ENCODE assay signal across 19 cellular contexts in the genomic region with DNA sequence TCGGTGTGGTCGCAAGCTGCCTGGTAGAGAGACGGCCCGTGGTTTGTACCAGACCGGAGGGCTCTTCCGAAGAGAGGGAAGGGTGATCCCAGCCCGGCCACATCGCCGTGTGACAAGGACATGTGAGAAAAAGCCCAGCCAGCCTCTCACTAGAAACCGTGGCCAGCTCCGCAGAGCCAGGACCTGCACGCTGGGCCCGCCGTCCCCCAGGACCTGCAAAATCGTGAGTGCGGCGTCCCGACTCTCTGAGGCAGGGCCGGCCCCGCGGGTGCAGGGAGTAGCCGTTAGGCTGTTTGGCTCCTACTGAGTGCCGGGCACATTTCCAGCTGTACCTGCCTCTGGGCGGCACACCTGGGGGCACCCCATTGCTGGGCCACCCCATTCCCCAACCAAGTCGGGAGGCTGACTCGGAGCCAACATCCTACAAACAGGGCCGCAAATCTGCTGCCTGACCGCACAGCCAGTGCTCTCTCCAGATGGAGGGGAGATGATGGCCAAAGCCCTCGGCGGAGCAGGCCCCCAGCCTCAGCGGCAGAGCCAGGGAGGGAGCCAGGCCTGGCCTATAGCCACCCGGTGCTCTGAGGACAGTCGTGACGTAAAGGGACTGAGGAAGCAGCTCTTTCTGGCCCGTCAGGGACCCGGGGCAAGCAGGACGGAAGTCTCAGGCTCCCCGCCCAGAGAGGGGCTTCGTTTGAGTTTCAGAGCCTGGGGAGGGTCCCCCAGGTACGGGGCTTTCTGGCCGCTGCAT. TPM values are rescaled to one million over a fixed set of nuclear protein-coding genes. Genes with fewer than 3 reads are reported as not detected.
A peak's percentile ranks its signal among the peaks of the same experiment; 100 is the strongest.
DNase-seq lines count a peak whose midpoint lies in the region; ATAC-seq and TF ChIP-seq lines count a peak whose summit lies in the region.
"Had no signal": no experiment of that assay in that cellular context is flagged by ENCODE, and none has a peak within 500 bp of the region (broad histone marks: within the 10 kb centered on the region; RNA-seq: fewer than 3 reads in every experiment).

No MANE protein-coding gene starts in this region.

- peak overlapping the region; percentile 60 for H3K9ac ChIP-seq in neuronal stem cell (ENCODE audit: low read depth, low read length, poor library complexity)

- H3K36me3 ChIP-seq in left ventricle myocardium inferior (peaks cover 39% of the 10 kb centered on the region), neuronal stem cell (replicated peaks in 1 of 2; ENCODE audit: control insufficient read depth in 2 of 2, insufficient read depth in 2 of 2, low read length in 2 of 2) (no peaks in the 10 kb centered on the region), adrenal gland (replicated peaks in 1 of 2) (no peaks in the 10 kb centered on the region)

- DNase-seq in left ventricle myocardium inferior, result no peak
- no peak for DNase-seq in left ventricle myocardium superior
- peak; percentile 59 for DNase-seq in cerebellar cortex (ENCODE audit: low spot score)
- no peak for DNase-seq in neuronal stem cell (ENCODE audit: low spot score)
- no peak for DNase-seq in adrenal gland
- DNase-seq: Calu3; CD4-positive, CD25-positive, alpha-beta regulatory T cell; DMS 273 treated with DMSO at 0.1 percent for 48 hours; DMS79; GOT3; HCEC 1CT; HFFc6; KBM-7 had no signal

- no CpG with 5 or more reads among the region's 41 CpGs for WGBS in neuronal stem cell (ENCODE audit: extremely low coverage in 2 of 2, insufficient read length in 2 of 2, insufficient replicate concordance in 1 of 2), 2 donors
- WGBS in adrenal gland, 4 donors, result 86 to 91% (median 88%) methylated on average over 19 to 41 of the region's 41 CpGs; no CpG with 5 or more reads in 1 of the 4 donors

- no peaks in the 10 kb centered on the region for H3K79me1 ChIP-seq in neuronal stem cell (ENCODE audit: low read depth, low read length)

- intact Hi-C loops in left ventricle myocardium inferior (cut with micrococcal nuclease), result no loop called here
- intact Hi-C loops in left ventricle myocardium superior (cut with micrococcal nuclease), result no loop called here
- intact Hi-C loops in adrenal gland (cut with DNase I), result no loop called here

- no peaks in the 10 kb centered on the region for H3K27me3 ChIP-seq in left ventricle myocardium inferior (ENCODE audit: low read depth)
- H3K27me3 ChIP-seq in neuronal stem cell (ENCODE audit: control insufficient read depth in 3 of 3, insufficient read depth in 3 of 3, low read depth in 1 of 3, low read length in 3 of 3), result peaks cover 0 to 42% (median 0%) of the 10 kb centered on the region in 3 experiments
- no peaks in the 10 kb centered on the region for H3K27me3 ChIP-seq in adrenal gland

- no peaks in the 10 kb centered on the region for H3K9me3 ChIP-seq in left ventricle myocardium inferior (replicated peaks)
- no peaks in the 10 kb centered on the region for H3K9me3 ChIP-seq in neuronal stem cell (replicated peaks in 1 of 2; ENCODE audit: control insufficient read depth in 2 of 2, insufficient read depth in 1 of 2, low read depth in 1 of 2, low read length in 2 of 2)
- H3K9me3 ChIP-seq in adrenal gland (replicated peaks in 1 of 3), result no peaks in the 10 kb centered on the region

- no peak overlapping the region for H2BK5ac ChIP-seq in neuronal stem cell (ENCODE audit: low read length)

- no peak overlapping the region for H2BK120ac ChIP-seq in neuronal stem cell (ENCODE audit: low read depth, low read length)

- H3K18ac ChIP-seq in neuronal stem cell (ENCODE audit: low read length), result peak overlapping the region; percentile 64

- peak overlapping the region; percentile 15 for H2BK15ac ChIP-seq in neuronal stem cell (ENCODE audit: low read length)

- no peak overlapping the region for H2BK12ac ChIP-seq in neuronal stem cell (ENCODE audit: low read length)

- no peak for TF ChIP-seq POLR2A in adrenal gland (IDR thresholded peaks at IDR 0.05)

- H3K14ac ChIP-seq in neuronal stem cell (ENCODE audit: low read length), result peak overlapping the region; percentile 39

- H3K27ac ChIP-seq in left ventricle myocardium inferior (replicated peaks) (peak overlapping the region; percentile 40), neuronal stem cell (replicated peaks; ENCODE audit: low read length) (no peak overlapping the region), adrenal gland (no peak overlapping the region)
- H3K27ac ChIP-seq: 22Rv1, HL-60 had no signal

- peaks cover 20% of the 10 kb centered on the region for H3K4me1 ChIP-seq in left ventricle myocardium inferior
- peaks cover 0 to under 1% of the 10 kb centered on the region in 2 donors for H3K4me1 ChIP-seq in neuronal stem cell (ENCODE audit: control insufficient read depth in 2 of 2, insufficient read depth in 1 of 2, low read depth in 1 of 2, low read length in 2 of 2)
- H3K4me1 ChIP-seq in adrenal gland (replicated peaks in 1 of 2), result peaks cover 0 to 9% of the 10 kb centered on the region in 2 donors

- no peak overlapping the region for H3K4ac ChIP-seq in neuronal stem cell (ENCODE audit: low read length)

- no peak overlapping the region for H3K4me2 ChIP-seq in neuronal stem cell (ENCODE audit: insufficient read depth, low read length, poor library complexity, severe bottlenecking)

- H2AK5ac ChIP-seq in neuronal stem cell (ENCODE audit: low read depth, low read length), result peak overlapping the region; percentile 63

- no peak overlapping the region for H3K23ac ChIP-seq in neuronal stem cell (ENCODE audit: low read depth, low read length, poor library complexity)

- ATAC-seq in left ventricle myocardium superior, result no peak
- no peak for ATAC-seq in HG02938 (IDR thresholded peaks at IDR 0.05; ENCODE audit: unreplicated experiment)
- ATAC-seq in HG02970 (IDR thresholded peaks at IDR 0.05; ENCODE audit: low FRiP score, unreplicated experiment), result no peak

- H3K4me3 ChIP-seq in left ventricle myocardium inferior (no peak overlapping the region), neuronal stem cell (ENCODE audit: low read length in 2 of 2) (no peak overlapping the region), adrenal gland (no peak overlapping the region)

- no peak for TF ChIP-seq CTCF in left ventricle myocardium inferior (IDR thresholded peaks at IDR 0.05; ENCODE audit: borderline replicate concordance)
- no peak for TF ChIP-seq CTCF in adrenal gland (IDR thresholded peaks at IDR 0.05)

- H2AFZ ChIP-seq in neuronal stem cell (ENCODE audit: low read length), result no peak overlapping the region

- H4K91ac ChIP-seq in neuronal stem cell (ENCODE audit: low read depth, low read length, poor library complexity), result no peak overlapping the region

- no peak overlapping the region for H4K8ac ChIP-seq in neuronal stem cell (ENCODE audit: low read depth, low read length)

RNA-seq across cellular contexts. Expression of gene PABPN1L, which starts 33.6 kb away (rescaled TPM):
- total RNA-seq in left ventricle myocardium inferior (not detected), left ventricle myocardium superior (not detected), adrenal gland (1 to 10 TPM in 1 of 8 donors, under 1 TPM in 4, not detected in 3; 0.22 to 3.3 (median 0.41) TPM)
- polyA plus RNA-seq in neuronal stem cell (2013, experiment 1 of 2), result not detected
- not detected for polyA plus RNA-seq in neuronal stem cell (2013, experiment 2 of 2)
- 1 to 10 TPM in 2 of 3 donors, under 1 TPM in 1; 0.56 to 1.6 (median 1.1) TPM for polyA plus RNA-seq in adrenal gland
- total RNA-seq: A673; Calu3; CD4-positive, CD25-positive, alpha-beta regulatory T cell; HFFc6 had no signal
- polyA plus RNA-seq: BJ; CD4-positive, CD25-positive, alpha-beta regulatory T cell had no signal

RNA-seq across cellular contexts. Expression of gene TRAPPC2L, which starts 43.1 kb away (rescaled TPM):
- 52.7 TPM for total RNA-seq in left ventricle myocardium inferior
- total RNA-seq in left ventricle myocardium superior, result 59.0 TPM
- 57.0 TPM for polyA plus RNA-seq in neuronal stem cell (2013, experiment 1 of 2)
- 58.2 TPM for polyA plus RNA-seq in neuronal stem cell (2013, experiment 2 of 2)
- total RNA-seq in adrenal gland, result 100 to 1,000 TPM in 5 of 8 donors, 10 to 100 TPM in 3; 56.7 to 279 (median 117) TPM
- polyA plus RNA-seq in adrenal gland, result 100 to 1,000 TPM; 150 to 259 (median 250) TPM

RNA-seq across cellular contexts. Expression of gene GALNS, which starts 43.3 kb away (rescaled TPM):
- total RNA-seq in left ventricle myocardium inferior, result 15.5 TPM
- 14.6 TPM for total RNA-seq in left ventricle myocardium superior
- polyA plus RNA-seq in neuronal stem cell (2013, experiment 1 of 2), result 9.6 TPM
- 9.1 TPM for polyA plus RNA-seq in neuronal stem cell (2013, experiment 2 of 2)
- total RNA-seq in adrenal gland, result 10 to 100 TPM; 22.2 to 57.0 (median 36.2) TPM
- 10 to 100 TPM; 33.3 to 63.1 (median 37.2) TPM for polyA plus RNA-seq in adrenal gland
